10 cellular contexts compared by ENCODE assay signal in the genomic region with DNA sequence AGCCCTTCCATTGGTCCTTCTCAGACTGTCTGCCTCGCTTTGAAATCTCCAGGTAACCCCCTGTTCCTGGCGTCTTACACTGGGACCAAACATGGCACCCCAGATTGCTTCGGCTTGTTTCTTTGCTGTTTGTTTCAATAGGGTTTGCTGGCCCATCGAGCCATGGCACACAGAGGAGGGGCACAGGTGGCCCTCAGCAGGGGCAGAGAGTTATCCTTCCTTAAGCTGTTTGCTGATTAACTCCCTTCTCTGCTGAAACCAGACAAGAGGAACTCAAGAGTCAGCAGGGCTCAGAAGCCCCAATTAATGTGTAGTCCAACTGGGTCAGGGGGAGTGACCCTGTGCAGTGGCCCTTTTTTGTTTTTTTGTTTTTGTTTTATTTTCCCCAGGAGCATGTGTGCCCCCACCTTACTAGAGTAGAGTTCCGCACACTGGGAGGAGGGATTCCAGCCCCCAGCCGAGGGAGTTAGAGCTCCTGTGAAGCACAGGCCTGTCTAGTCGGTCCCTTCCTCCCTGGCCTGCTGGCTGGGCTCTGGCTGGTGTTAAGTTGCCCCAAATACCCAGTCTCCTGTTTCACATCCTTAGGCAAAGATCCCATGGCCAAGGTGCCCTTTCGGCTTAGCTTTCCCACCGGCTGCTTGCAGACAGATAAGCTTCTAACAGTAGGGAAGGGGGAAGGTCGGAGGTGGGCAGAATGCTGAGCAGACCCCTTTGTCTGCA. TPM values are rescaled to one million over a fixed set of nuclear protein-coding genes. Genes with fewer than 3 reads are reported as not detected.
DNase-seq lines count a peak whose midpoint lies in the region; ATAC-seq and TF ChIP-seq lines count a peak whose summit lies in the region.
"Had no signal": no experiment of that assay in that cellular context is flagged by ENCODE, and none has a peak within 500 bp of the region (broad histone marks: within the 10 kb centered on the region; RNA-seq: fewer than 3 reads in every experiment).

No MANE protein-coding gene starts in this region.

- H3K4me3 Mint-ChIP-seq in H9, result no peak overlapping the region
- H3K4me3 Mint-ChIP-seq in activated T-helper 17 cell treated with anti-CD3 and anti-CD28 coated beads, Interleukin-2, amount 50 U/mL, for 72 hours, result no peak overlapping the region

- H3K27me3 Mint-ChIP-seq in H9 (ENCODE audit: low read depth), result 0 out of 2 replicates have a peak, but pooled peaks cover 1% of the 10 kb centered on the region
- H3K27me3 Mint-ChIP-seq in activated T-helper 17 cell treated with anti-CD3 and anti-CD28 coated beads, Interleukin-2, amount 50 U/mL, for 72 hours, result no peaks in the 10 kb centered on the region

- H3K79me2 ChIP-seq in H9 (ENCODE audit: insufficient read depth, low read length), result no peaks in the 10 kb centered on the region

- intact Hi-C loops in left lung (cut with DNase I) (no loop called here), spleen (cut with DNase I; ENCODE audit: low total_unique reads) (loop anchor here (10.0 kb wide), 1 partner anchor 64 kb away; no protein-coding TSS in a partner anchor), A673 (cut with micrococcal nuclease; ENCODE audit: unreplicated experiment) (no loop called here)

- H3K9me3 ChIP-seq in H9 (ENCODE audit: control insufficient read depth, low read depth, low read length) (no peaks in the 10 kb centered on the region), left lung (no peaks in the 10 kb centered on the region), spleen (no peaks in the 10 kb centered on the region), A673 (ENCODE audit: low read depth, low read length, poor library complexity, severe bottlenecking) (no peaks in the 10 kb centered on the region)
- H3K9me3 ChIP-seq: SJSA1 had no signal

- POLR2A ChIA-PET in A673 (lab: Charles Lee; ENCODE audit: low non-redundant PET), result no interaction called here

- no peak overlapping the region for H3K23ac ChIP-seq in H9 (ENCODE audit: insufficient read length, low read depth, low read length)

- H3K9me3 Mint-ChIP-seq in H9, result no peaks in the 10 kb centered on the region
- H3K9me3 Mint-ChIP-seq in activated T-helper 17 cell treated with anti-CD3 and anti-CD28 coated beads, Interleukin-2, amount 50 U/mL, for 72 hours, result no peaks in the 10 kb centered on the region

- no peak overlapping the region for H3K9ac ChIP-seq in H9 (ENCODE audit: extremely low read depth, insufficient read length, low read length)

- H4K5ac ChIP-seq in H9 (ENCODE audit: insufficient read length, low read depth, low read length), result no peak overlapping the region

- no peak overlapping the region for H2AK5ac ChIP-seq in H9 (ENCODE audit: insufficient read length, low read length)

- CTCF ChIA-PET in A673 (lab: Charles Lee), result no interaction called here

- H3K4me1 ChIP-seq in H9 (ENCODE audit: insufficient read depth, low read length) (peaks cover 10% of the 10 kb centered on the region; the same call in 1 of the 2 replicates), left lung (peaks cover 61 to 100% of the 10 kb centered on the region in 2 donors), spleen (peaks cover 66 to 100% (median 91%) of the 10 kb centered on the region in 6 donors), A673 (ENCODE audit: insufficient read depth, low read length, poor library complexity, severe bottlenecking) (peaks cover 14% of the 10 kb centered on the region)

- no peaks in the 10 kb centered on the region for H4K20me1 ChIP-seq in H9 (ENCODE audit: control insufficient read depth, insufficient read depth, insufficient read length)

- no peak overlapping the region for H3K56ac ChIP-seq in H9 (ENCODE audit: insufficient read length, low read depth, low read length)

- no peak overlapping the region for H3K14ac ChIP-seq in H9 (ENCODE audit: insufficient read depth, low read length)

- H3K36me3 ChIP-seq in left lung (no peaks in the 10 kb centered on the region), spleen (no peaks in the 10 kb centered on the region), A673 (ENCODE audit: insufficient read depth, low read length, poor library complexity, severe bottlenecking) (no peaks in the 10 kb centered on the region)
- H3K36me3 ChIP-seq: SJSA1 had no signal

- TF ChIP-seq CTCF in H9 (conservative IDR thresholded peaks at IDR 0.05) (no peak), left lung (IDR thresholded peaks at IDR 0.05) (no peak), spleen (IDR thresholded peaks at IDR 0.05 in 8 of 11, conservative IDR thresholded peaks at IDR 0.05 in 3 of 11) (no peak), A673 (conservative IDR thresholded peaks at IDR 0.05; ENCODE audit: low read depth, low read length) (no peak)

- no TSS peak for BruUV-seq in A673 (replicated peaks; lab: Mats Ljungman, UMichigan)

- no peak overlapping the region for H2BK20ac ChIP-seq in H9 (ENCODE audit: low read depth, low read length, poor library complexity, severe bottlenecking)

- H3K4me3 ChIP-seq in left lung (no peak overlapping the region), spleen (no peak overlapping the region), A673 (ENCODE audit: low read depth, low read length, poor library complexity, severe bottlenecking) (no peak overlapping the region)
- H3K4me3 ChIP-seq: K562, SJSA1 had no signal

- peak overlapping the region; percentile 36 to 56 (median 52); a peak in 5 of 7 replicates for H3K27ac Mint-ChIP-seq in H9
- peak overlapping the region; percentile 92 for H3K27ac Mint-ChIP-seq in activated T-helper 17 cell treated with anti-CD3 and anti-CD28 coated beads, Interleukin-2, amount 50 U/mL, for 72 hours

- no peak overlapping the region for H3T11ph ChIP-seq in H9 (ENCODE audit: low read length)

- H2BK120ac ChIP-seq in H9 (ENCODE audit: low read depth, low read length, poor library complexity, severe bottlenecking), result no peak overlapping the region

- no peak overlapping the region for H2AFZ ChIP-seq in H9 (ENCODE audit: low read length)

- H3K79me1 ChIP-seq in H9 (ENCODE audit: insufficient read depth, low read depth, low read length, poor library complexity, severe bottlenecking), result no peaks in the 10 kb centered on the region

- no peak overlapping the region for H3K18ac ChIP-seq in H9 (ENCODE audit: insufficient read length, low read depth, low read length)

- ATAC-seq in activated T-helper 17 cell treated with anti-CD3 and anti-CD28 coated beads, Interleukin-2, amount 50 U/mL, for 72 hours (replicated peaks), result no peak
- ATAC-seq in left lung (no peak), GM21360 (IDR thresholded peaks at IDR 0.05; ENCODE audit: unreplicated experiment) (no peak)
- ATAC-seq: K562 had no signal

- no peak overlapping the region for H3K27ac ChIP-seq in H9 (ENCODE audit: insufficient read length, low read depth, low read length)
- H3K27ac ChIP-seq in left lung, result peak overlapping the region; percentile 78 to 88
- H3K27ac ChIP-seq in spleen, result peak overlapping the region; percentile 66 to 84 (median 78)
- H3K27ac ChIP-seq in A673 (ENCODE audit: low read depth, low read length, poor library complexity, severe bottlenecking), result no peak overlapping the region

- H3K27me3 ChIP-seq in H9 (ENCODE audit: insufficient read depth, low read length), result no peaks in the 10 kb centered on the region
- no peaks in the 10 kb centered on the region for H3K27me3 ChIP-seq in left lung
- no peaks in the 10 kb centered on the region for H3K27me3 ChIP-seq in spleen (replicated peaks in 1 of 7)
- H3K27me3 ChIP-seq in A673 (replicated peaks; ENCODE audit: insufficient read depth, low read depth, low read length, poor library complexity), result no peaks in the 10 kb centered on the region
- H3K27me3 ChIP-seq: SJSA1 had no signal

- no peak overlapping the region for H3K4ac ChIP-seq in H9 (ENCODE audit: low read depth, low read length)

- H3K36me3 Mint-ChIP-seq in H9 (ENCODE audit: insufficient read depth in 1 of 3, low read depth in 3 of 3), result no peaks in the 10 kb centered on the region
- no peaks in the 10 kb centered on the region for H3K36me3 Mint-ChIP-seq in activated T-helper 17 cell treated with anti-CD3 and anti-CD28 coated beads, Interleukin-2, amount 50 U/mL, for 72 hours (ENCODE audit: low read depth)

- H3K4me2 ChIP-seq in H9 (ENCODE audit: insufficient read depth, insufficient read length, low read length), result no peak overlapping the region

- DNase-seq in H9 (no peak), left lung (no peak), spleen (no peak), A673 (ENCODE audit: low spot score) (no peak), ureter (ENCODE audit: low spot score) (no peak), COLO829 (ENCODE audit: low spot score) (no peak)

- H3K23me2 ChIP-seq in H9 (ENCODE audit: insufficient read length, low read depth, low read length, poor library complexity, severe bottlenecking), result no peaks in the 10 kb centered on the region

- no peak overlapping the region for H4K8ac ChIP-seq in H9 (replicated peaks; ENCODE audit: insufficient read length, low read depth, low read length)

- no peak for TF ChIP-seq POLR2A in spleen (IDR thresholded peaks at IDR 0.05)

- peaks cover 64 to 70% of the 10 kb centered on the region in 2 experiments for H3K4me1 Mint-ChIP-seq in H9
- H3K4me1 Mint-ChIP-seq in activated T-helper 17 cell treated with anti-CD3 and anti-CD28 coated beads, Interleukin-2, amount 50 U/mL, for 72 hours, result peaks cover 51% of the 10 kb centered on the region

- no CpG with 5 or more reads among the region's 10 CpGs for WGBS in H9 (ENCODE audit: extremely low coverage, insufficient read length, low lambda C conversion rate)
- WGBS in spleen, 5 donors, result 82 to 83% (median 82%) methylated on average over 9 to 10 of the region's 10 CpGs

- H2BK15ac ChIP-seq in H9 (ENCODE audit: low read depth, low read length), result no peak overlapping the region

- no peak overlapping the region for H2BK5ac ChIP-seq in H9 (ENCODE audit: insufficient read length, low read length)

- no peak overlapping the region for H2BK12ac ChIP-seq in H9 (ENCODE audit: insufficient read length, low read depth, low read length)

- H4K91ac ChIP-seq in H9 (ENCODE audit: insufficient read length, low read depth, low read length), result no peak overlapping the region

RNA-seq across cellular contexts. Expression of a gene that starts 39.3 kb away (rescaled TPM):
- total RNA-seq in H9 (2021), result 0.98 and 1.1 TPM in 2 replicates
- 10 to 100 TPM; 11.6 to 20.0 TPM for total RNA-seq in activated T-helper 17 cell treated with anti-CD3 and anti-CD28 coated beads, Interleukin-2, amount 50 U/mL, for 72 hours
- 10 to 100 TPM; 13.8 to 23.6 TPM for total RNA-seq in left lung
- 10 to 100 TPM; 24.6 to 45.6 (median 36.2) TPM for total RNA-seq in spleen
- 1 to 10 TPM; 6.7 to 9.1 (median 9.0) TPM for polyA plus RNA-seq in spleen
- total RNA-seq in A673 (2021), result 0.60 and 0.96 TPM in 2 replicates
- 29.4 TPM for total RNA-seq in ureter

Comparison
In these comparisons a context has a peak if more than half of its experiments do, and no peak if none do; other contexts are left out.
1. H3K27ac ChIP-seq: peak in left lung (2 of 2) and spleen (8 of 8); none in H9 (single experiment) and A673 (single experiment).